In genomic region chr3:152779649-152780048, GRCh38 we compare ENCODE assay signal across 17 cellular contexts. TPM values are rescaled to one million over a fixed set of nuclear protein-coding genes. Genes with fewer than 3 reads are reported as not detected.
DNase-seq lines count a peak whose midpoint lies in the region; ATAC-seq, FAIRE-seq and TF ChIP-seq lines count a peak whose summit lies in the region.
"Had no signal": no experiment of that assay in that cellular context is flagged by ENCODE, and none has a peak within 500 bp of the region (broad histone marks: within the 10 kb centered on the region; RNA-seq: fewer than 3 reads in every experiment).

No MANE protein-coding gene starts in this region.

- no peaks in the 10 kb centered on the region for H3K9me3 Mint-ChIP-seq in glutamatergic neuron (ENCODE audit: unreplicated experiment)
- H3K9me3 Mint-ChIP-seq in activated naive CD4-positive, alpha-beta T cell treated with anti-CD3 and anti-CD28 coated beads, Interleukin-2, amount 10 ng/mL, durations not matched to agents 7 days and 5 days: no peaks in the 10 kb centered on the region
- H3K9me3 Mint-ChIP-seq: activated naive CD4-positive, alpha-beta T cell treated with anti-CD3 and anti-CD28 coated beads, Interleukin-2, amount 50 U/mL, for 72 hours had no signal

- no peak overlapping the region for H2AK5ac ChIP-seq in mesendoderm (ENCODE audit: low read length)

- DNase-seq in AG08395 (ENCODE audit: low spot score) (peak; percentile 48), HT1080 (ENCODE audit: low read depth) (peak; percentile 63), choroid plexus epithelial cell (ENCODE audit: low read depth) (peak; percentile 22), mesendoderm (peak; percentile 94), glutamatergic neuron (no peak), pancreas (no peak)
- no peak for DNase-seq in activated naive CD4-positive, alpha-beta T cell treated with anti-CD3 and anti-CD28 coated beads, Interleukin-2, amount 10 ng/mL, durations not matched to agents 7 days and 5 days
- DNase-seq: left cardiac atrium; NCI-H446; nucleus accumbens; stimulated activated CD4-positive, alpha-beta T cell treated with anti-CD3 and anti-CD28 coated beads, Interleukin-1b, Interleukin-23, amount 100 ng/mL, for 48 hours; T1000 had no signal

- H3K4me1 ChIP-seq in mesendoderm (ENCODE audit: control insufficient read depth, low read depth, low read length) (no peaks in the 10 kb centered on the region), pancreas (no peaks in the 10 kb centered on the region)
- H3K4me1 ChIP-seq: gastroesophageal sphincter had no signal

- H3K27me3 Mint-ChIP-seq in glutamatergic neuron (ENCODE audit: unreplicated experiment): no peaks in the 10 kb centered on the region
- H3K27me3 Mint-ChIP-seq in activated naive CD4-positive, alpha-beta T cell treated with anti-CD3 and anti-CD28 coated beads, Interleukin-2, amount 10 ng/mL, durations not matched to agents 7 days and 5 days: no peaks in the 10 kb centered on the region

- no peaks in the 10 kb centered on the region for H3K79me1 ChIP-seq in mesendoderm (ENCODE audit: low read length)

- intact Hi-C loops in pancreas (cut with DNase I): no loop called here

- CTCF ChIA-PET in activated naive CD4-positive, alpha-beta T cell treated with anti-CD3 and anti-CD28 coated beads, Interleukin-2, amount 10 ng/mL, durations not matched to agents 7 days and 5 days (lab: Charles Lee): no interaction called here

- H3K4ac ChIP-seq in mesendoderm (ENCODE audit: low read depth, low read length): no peak overlapping the region

- no peak overlapping the region for H2BK120ac ChIP-seq in mesendoderm (ENCODE audit: low read depth, low read length)

- H3K27me3 ChIP-seq in mesendoderm (ENCODE audit: insufficient read depth, low read length, poor library complexity): no peaks in the 10 kb centered on the region
- no peaks in the 10 kb centered on the region for H3K27me3 ChIP-seq in pancreas
- H3K27me3 ChIP-seq: gastroesophageal sphincter had no signal

- no peaks in the 10 kb centered on the region for H3K9me3 ChIP-seq in pancreas
- H3K9me3 ChIP-seq: gastroesophageal sphincter had no signal

- peaks cover 5% of the 10 kb centered on the region for H3K4me1 Mint-ChIP-seq in glutamatergic neuron (ENCODE audit: low read depth, unreplicated experiment)
- H3K4me1 Mint-ChIP-seq in activated naive CD4-positive, alpha-beta T cell treated with anti-CD3 and anti-CD28 coated beads, Interleukin-2, amount 10 ng/mL, durations not matched to agents 7 days and 5 days: no peaks in the 10 kb centered on the region

- H3K4me3 Mint-ChIP-seq in glutamatergic neuron (ENCODE audit: unreplicated experiment): no peak overlapping the region
- H3K4me3 Mint-ChIP-seq in activated naive CD4-positive, alpha-beta T cell treated with anti-CD3 and anti-CD28 coated beads, Interleukin-2, amount 10 ng/mL, durations not matched to agents 7 days and 5 days: no peak overlapping the region

- no peak for ATAC-seq in HG02571 (IDR thresholded peaks at IDR 0.05; ENCODE audit: unreplicated experiment)
- ATAC-seq in pancreas: no peak
- ATAC-seq: activated naive CD4-positive, alpha-beta T cell treated with anti-CD3 and anti-CD28 coated beads, Interleukin-2, amount 50 U/mL, for 72 hours; gastroesophageal sphincter had no signal

- no peak overlapping the region for H4K5ac ChIP-seq in mesendoderm (ENCODE audit: low read length)

- H3K56ac ChIP-seq in mesendoderm (ENCODE audit: low read length): no peak overlapping the region

- no peak overlapping the region for H3K27ac ChIP-seq in mesendoderm (ENCODE audit: low read depth, low read length)
- H3K27ac ChIP-seq in pancreas: no peak overlapping the region
- H3K27ac ChIP-seq: gastroesophageal sphincter had no signal

- no peak overlapping the region for H4K8ac ChIP-seq in mesendoderm (ENCODE audit: low read depth, low read length)

- H3K18ac ChIP-seq in mesendoderm (ENCODE audit: low read length): no peak overlapping the region

- H2BK5ac ChIP-seq in mesendoderm (ENCODE audit: low read length): no peak overlapping the region

- whole genome bisulfite sequencing in mesendoderm (ENCODE audit: extremely low coverage, insufficient coverage, low lambda C conversion rate): no CpG with 5 or more reads among the region's 2 CpGs
- 39 to 50% methylated on average over 2 of the region's 2 CpGs for WGBS in pancreas, 2 donors

- no peak overlapping the region for H3K4me3 ChIP-seq in choroid plexus epithelial cell (ENCODE audit: low read depth, low read length)
- H3K4me3 ChIP-seq in mesendoderm (ENCODE audit: low read length): no peak overlapping the region
- no peak overlapping the region for H3K4me3 ChIP-seq in pancreas
- H3K4me3 ChIP-seq: gastroesophageal sphincter had no signal

- no peaks in the 10 kb centered on the region for H3K36me3 Mint-ChIP-seq in glutamatergic neuron (ENCODE audit: unreplicated experiment)
- no peaks in the 10 kb centered on the region for H3K36me3 Mint-ChIP-seq in activated naive CD4-positive, alpha-beta T cell treated with anti-CD3 and anti-CD28 coated beads, Interleukin-2, amount 10 ng/mL, durations not matched to agents 7 days and 5 days
- H3K36me3 Mint-ChIP-seq: activated naive CD4-positive, alpha-beta T cell treated with anti-CD3 and anti-CD28 coated beads, Interleukin-2, amount 50 U/mL, for 72 hours had no signal

- peak overlapping the region; percentile 38 for H2BK15ac ChIP-seq in mesendoderm (replicated peaks; ENCODE audit: low read depth)

- no peak overlapping the region for H3K23ac ChIP-seq in mesendoderm (ENCODE audit: low read length)

- H3K4me2 ChIP-seq in mesendoderm (ENCODE audit: low read length): no peak overlapping the region

- no peak overlapping the region for H3K27ac Mint-ChIP-seq in glutamatergic neuron (ENCODE audit: unreplicated experiment)
- no peak overlapping the region for H3K27ac Mint-ChIP-seq in activated naive CD4-positive, alpha-beta T cell treated with anti-CD3 and anti-CD28 coated beads, Interleukin-2, amount 10 ng/mL, durations not matched to agents 7 days and 5 days
- H3K27ac Mint-ChIP-seq: activated naive CD4-positive, alpha-beta T cell treated with anti-CD3 and anti-CD28 coated beads, Interleukin-2, amount 50 U/mL, for 72 hours had no signal

- H3K79me2 ChIP-seq in mesendoderm (ENCODE audit: control insufficient read depth, insufficient read depth, low read length): no peaks in the 10 kb centered on the region

- no peak overlapping the region for H3K9ac ChIP-seq in mesendoderm (ENCODE audit: low read length)

- H3K36me3 ChIP-seq in mesendoderm (ENCODE audit: control insufficient read depth, insufficient read depth, low read length) (no peaks in the 10 kb centered on the region), pancreas (no peaks in the 10 kb centered on the region)
- H3K36me3 ChIP-seq: gastroesophageal sphincter had no signal

- no peak for FAIRE-seq in pancreas (lab: Jason Lieb, UNC)
- FAIRE-seq: colon, RCC 7860 had no signal

- TF ChIP-seq CTCF in choroid plexus epithelial cell (conservative IDR thresholded peaks at IDR 0.05; ENCODE audit: low read depth, low read length) (no peak), glutamatergic neuron (IDR thresholded peaks at IDR 0.05; ENCODE audit: partially characterized antibody, unreplicated experiment) (no peak), pancreas (IDR thresholded peaks at IDR 0.05) (no peak)

RNA-seq across cellular contexts. Expression of gene P2RY1, which starts 55.3 kb away (rescaled TPM):
- 5.1 and 5.6 TPM in 2 replicates for total RNA-seq in HT1080 (2014; rRNA removed; shearing (Covaris generic))
- polyA plus RNA-seq in HT1080 (2015; cell fraction: cytosol; rRNA removed): 3.7 and 4.7 TPM in 2 replicates
- 5.0 TPM in 2 replicates for polyA plus RNA-seq in HT1080 (2015; cell fraction: nucleus; rRNA removed)
- polyA plus RNA-seq in mesendoderm (2013, experiment 1 of 2): 12.5 TPM
- 12.2 TPM for polyA plus RNA-seq in mesendoderm (2013, experiment 2 of 2)
- 0.51 TPM for total RNA-seq in glutamatergic neuron (ENCODE audit: unreplicated experiment)
- total RNA-seq in pancreas: 1 to 10 TPM; 1.6 to 5.4 (median 3.8) TPM
- polyA plus RNA-seq in pancreas: 10 to 100 TPM in 1 of 2 donors, 1 to 10 TPM in 1; 2.9 to 15.1 TPM

Comparison
In these comparisons a context has a peak if more than half of its experiments do, and no peak if none do; other contexts are left out.
1. DNase-seq: peak in AG08395 (single experiment), HT1080 (single experiment), choroid plexus epithelial cell (single experiment) and mesendoderm (single experiment); none in glutamatergic neuron (single experiment), pancreas (0 of 6) and activated naive CD4-positive, alpha-beta T cell treated with anti-CD3 and anti-CD28 coated beads, Interleukin-2, amount 10 ng/mL, durations not matched to agents 7 days and 5 days (single experiment).